Comparison of ENCODE assay signal across 16 cellular contexts in genomic region chr6:3571836-3572235, GRCh38.
"Had no signal": no experiment of that assay in that cellular context is flagged by ENCODE, and none has a peak within 500 bp of the region (broad histone marks: within the 10 kb centered on the region; RNA-seq: fewer than 3 reads in every experiment).

No MANE protein-coding gene starts in this region.

- ATAC-seq: left ventricle myocardium superior; naive thymus-derived CD8-positive, alpha-beta T cell; pancreas had no signal

- DNase-seq: esophagus squamous epithelium; foreskin fibroblast; immature natural killer cell; kidney; left cardiac atrium; left ventricle myocardium superior; mesendoderm; naive thymus-derived CD8-positive, alpha-beta T cell; occipital lobe; pancreas; right cardiac atrium; stimulated activated CD4-positive, alpha-beta T cell treated with anti-CD3 and anti-CD28 coated beads, Interleukin-2, amount 100 ng/mL, for 48 hours; uterus had no signal

- H3K36me3 ChIP-seq: esophagus squamous epithelium, pancreas, uterus had no signal

- H3K4me3 ChIP-seq: esophagus squamous epithelium, lung, pancreas, smooth muscle cell, testis, uterus had no signal

- H3K27me3 ChIP-seq: esophagus squamous epithelium, testis, uterus had no signal

- H3K9me3 ChIP-seq: esophagus squamous epithelium, pancreas, testis, uterus had no signal

- H3K4me1 ChIP-seq: esophagus squamous epithelium, pancreas, uterus had no signal

- H3K27ac ChIP-seq: esophagus squamous epithelium, pancreas, testis, uterus had no signal

- H3K4me2 ChIP-seq: smooth muscle cell had no signal
